Comparison of ENCODE assay signal across 10 cellular contexts in genomic region chr3:9778102-9778501, GRCh38.
A peak's percentile ranks its signal among the peaks of the same experiment; 100 is the strongest.
DNase-seq lines count a peak whose midpoint lies in the region; ATAC-seq, FAIRE-seq and TF ChIP-seq lines count a peak whose summit lies in the region.
"Had no signal": no experiment of that assay in that cellular context is flagged by ENCODE, and none has a peak within 500 bp of the region (broad histone marks: within the 10 kb centered on the region; RNA-seq: fewer than 3 reads in every experiment).

No MANE protein-coding gene starts in this region.

- DNase-seq in H54 (ENCODE audit: insufficient read length, low spot score) (peak; percentile 50), erythroblast (lab: John Stamatoyannopoulos, UW) (peak; percentile 31 to 64), Kasumi-1 (lab: John Stamatoyannopoulos, UW) (no peak), NCI-H2029 (lab: John Stamatoyannopoulos, UW) (no peak)
- DNase-seq in stimulated activated CD4-positive, alpha-beta T cell treated with anti-CD3 and anti-CD28 coated beads, Interleukin-4, amount 100 ng/mL, for 4 hours: peak; percentile 50 to 77
- DNase-seq: nephron progenitor cell had no signal

- peak; percentile 55 for FAIRE-seq in H54 (lab: Jason Lieb, UNC)
- FAIRE-seq: HepG2 had no signal

- TF ChIP-seq POLR2A in H54 (IDR thresholded peaks at IDR 0.05; ENCODE audit: low read depth, low read length) (no peak), erythroblast (IDR thresholded peaks at IDR 0.05; ENCODE audit: low read length) (no peak)

- peak; percentile 96 to 97 for ATAC-seq in activated CD4-positive, CD25-positive, alpha-beta regulatory T cell treated with anti-CD3 and anti-CD28 coated beads, Interleukin-2, amount 50 U/mL, for 24 hours
- ATAC-seq in GM19023 (IDR thresholded peaks at IDR 0.05; ENCODE audit: unreplicated experiment) (no peak), HG02642 (IDR thresholded peaks at IDR 0.05; ENCODE audit: poor library complexity, unreplicated experiment) (no peak)
- ATAC-seq: HepG2 had no signal

Comparison
In these comparisons a context has a peak if more than half of its experiments do, and no peak if none do; other contexts are left out.
1. DNase-seq: peak in H54 (single experiment), erythroblast (2 of 2) and stimulated activated CD4-positive, alpha-beta T cell treated with anti-CD3 and anti-CD28 coated beads, Interleukin-4, amount 100 ng/mL, for 4 hours (2 of 2); none in Kasumi-1 (0 of 2) and NCI-H2029 (single experiment).
2. ATAC-seq: peak in activated CD4-positive, CD25-positive, alpha-beta regulatory T cell treated with anti-CD3 and anti-CD28 coated beads, Interleukin-2, amount 50 U/mL, for 24 hours (2 of 2); none in GM19023 (single experiment) and HG02642 (single experiment).